ENCODE assay signal across 19 cellular contexts in genomic region chr7:18535811-18536413, GRCh38. TPM values are rescaled to one million over a fixed set of nuclear protein-coding genes. Genes with fewer than 3 reads are reported as not detected.
DNase-seq lines count a peak whose midpoint lies in the region; TF ChIP-seq lines count a peak whose summit lies in the region.
"Had no signal": no experiment of that assay in that cellular context is flagged by ENCODE, and none has a peak within 500 bp of the region (broad histone marks: within the 10 kb centered on the region; RNA-seq: fewer than 3 reads in every experiment).

No MANE protein-coding gene starts in this region.

- no peaks in the 10 kb centered on the region for H3K9me3 ChIP-seq in skeletal muscle tissue (ENCODE audit: control insufficient read depth in 3 of 3, low read length in 3 of 3)
- no peaks in the 10 kb centered on the region for H3K9me3 ChIP-seq in spleen
- H3K9me3 ChIP-seq: tibial nerve had no signal

- H3K4me1 ChIP-seq in skeletal muscle tissue (ENCODE audit: control insufficient read depth in 3 of 3, insufficient read depth in 3 of 3, low read length in 3 of 3) (peaks cover 7 to 22% (median 21%) of the 10 kb centered on the region in 3 donors), spleen (peaks cover 0 to 43% (median under 1%) of the 10 kb centered on the region in 6 donors)

- no peaks in the 10 kb centered on the region for H3K9me3 Mint-ChIP-seq in glutamatergic neuron (ENCODE audit: unreplicated experiment)
- H3K9me3 Mint-ChIP-seq: activated naive CD8-positive, alpha-beta T cell treated with anti-CD3 and anti-CD28 coated beads, Interleukin-2, amount 50 U/mL, for 24 hours; brain; mesothelial cell of epicardium; nephron progenitor cell; stimulated activated naive CD8-positive, alpha-beta T cell treated with anti-CD3 and anti-CD28 coated beads, Interleukin-15, amount 100 ng/mL, for 72 hours had no signal

- no peaks in the 10 kb centered on the region for H3K36me3 Mint-ChIP-seq in glutamatergic neuron (ENCODE audit: unreplicated experiment)
- H3K36me3 Mint-ChIP-seq: brain, mesothelial cell of epicardium, T-cell had no signal

- peaks cover 2% of the 10 kb centered on the region for H3K27me3 Mint-ChIP-seq in glutamatergic neuron (ENCODE audit: unreplicated experiment)
- H3K27me3 Mint-ChIP-seq: activated CD4-positive, alpha-beta T cell treated with anti-CD3 and anti-CD28 coated beads, Interleukin-2, amount 10 ng/mL, durations not matched to agents 24 days and 14 days; activated naive CD8-positive, alpha-beta T cell treated with anti-CD3 and anti-CD28 coated beads, Interleukin-2, amount 50 U/mL, for 24 hours; brain; stimulated activated naive CD8-positive, alpha-beta T cell treated with anti-CD3 and anti-CD28 coated beads, Interleukin-15, amount 100 ng/mL, for 72 hours; T-cell had no signal

- H3K4me1 Mint-ChIP-seq in glutamatergic neuron (ENCODE audit: low read depth, unreplicated experiment), result peaks cover 49% of the 10 kb centered on the region
- H3K4me1 Mint-ChIP-seq: T-cell had no signal

- H3K4me3 ChIP-seq in skeletal muscle tissue (ENCODE audit: low read length in 3 of 3), result no peak overlapping the region
- H3K4me3 ChIP-seq in spleen, result no peak overlapping the region
- H3K4me3 ChIP-seq: tibial nerve had no signal

- DNase-seq in EH (ENCODE audit: low read depth) (peak; percentile 29), LHCN-M2 (ENCODE audit: low read depth) (peak; percentile 41), glutamatergic neuron (no peak), spleen (no peak), MV-4-11 (lab: John Stamatoyannopoulos, UW) (no peak), CD1c-positive myeloid dendritic cell (ENCODE audit: extremely low spot score) (no peak)
- DNase-seq: activated CD4-positive, alpha-beta T cell treated with anti-CD3 and anti-CD28 coated beads, Interleukin-2, amount 10 ng/mL, durations not matched to agents 24 days and 14 days; activated effector memory CD4-positive, alpha-beta T cell treated with Interleukin-2 at 50 U/mL for 16 hours; activated naive CD8-positive, alpha-beta T cell treated with anti-CD3 and anti-CD28 coated beads, Interleukin-2, amount 50 U/mL, for 24 hours; Kasumi-1; NCI-H524 treated with DMSO at 0.1 percent for 48 hours; nephron progenitor cell; stimulated activated CD4-positive, alpha-beta T cell treated with anti-CD3 and anti-CD28 coated beads, Interleukin-2, amount 100 ng/mL, for 48 hours; stimulated activated naive CD8-positive, alpha-beta T cell treated with anti-CD3 and anti-CD28 coated beads, Interleukin-15, amount 100 ng/mL, for 72 hours; T-cell had no signal

- H3K9ac ChIP-seq in skeletal muscle tissue (ENCODE audit: low read depth in 1 of 3, low read length in 3 of 3), result no peak overlapping the region

- TF ChIP-seq POLR2A in spleen (IDR thresholded peaks at IDR 0.05), result no peak

- H3K27ac ChIP-seq in skeletal muscle tissue (ENCODE audit: low read depth, low read length), result peak overlapping the region; percentile 37
- H3K27ac ChIP-seq in spleen, result no peak overlapping the region
- H3K27ac ChIP-seq: tibial nerve had no signal

- H3K27me3 ChIP-seq in skeletal muscle tissue (ENCODE audit: control insufficient read depth in 3 of 3, insufficient read depth in 3 of 3, low read length in 3 of 3), result no peaks in the 10 kb centered on the region
- H3K27me3 ChIP-seq in spleen (replicated peaks in 1 of 7), result no peaks in the 10 kb centered on the region
- H3K27me3 ChIP-seq: tibial nerve had no signal

- peak overlapping the region; percentile 9 for H3K4me3 Mint-ChIP-seq in glutamatergic neuron (ENCODE audit: unreplicated experiment)
- H3K4me3 Mint-ChIP-seq: activated CD4-positive, alpha-beta T cell treated with anti-CD3 and anti-CD28 coated beads, Interleukin-2, amount 10 ng/mL, durations not matched to agents 24 days and 14 days; activated naive CD8-positive, alpha-beta T cell treated with anti-CD3 and anti-CD28 coated beads, Interleukin-2, amount 50 U/mL, for 24 hours; brain; mesothelial cell of epicardium; nephron progenitor cell; stimulated activated naive CD8-positive, alpha-beta T cell treated with anti-CD3 and anti-CD28 coated beads, Interleukin-15, amount 100 ng/mL, for 72 hours; T-cell had no signal

- no peaks in the 10 kb centered on the region for H3K36me3 ChIP-seq in skeletal muscle tissue (ENCODE audit: control insufficient read depth in 3 of 3, insufficient read depth in 3 of 3, low read length in 3 of 3)
- H3K36me3 ChIP-seq in spleen, result no peaks in the 10 kb centered on the region
- H3K36me3 ChIP-seq: tibial nerve had no signal

- TF ChIP-seq CTCF in glutamatergic neuron (IDR thresholded peaks at IDR 0.05; ENCODE audit: partially characterized antibody, unreplicated experiment), result no peak
- TF ChIP-seq CTCF in spleen (IDR thresholded peaks at IDR 0.05 in 8 of 11, conservative IDR thresholded peaks at IDR 0.05 in 3 of 11), result no peak

- H3K27ac Mint-ChIP-seq in glutamatergic neuron (ENCODE audit: unreplicated experiment), result peak overlapping the region; percentile 45
- H3K27ac Mint-ChIP-seq: activated CD4-positive, alpha-beta T cell treated with anti-CD3 and anti-CD28 coated beads, Interleukin-2, amount 10 ng/mL, durations not matched to agents 24 days and 14 days; activated naive CD8-positive, alpha-beta T cell treated with anti-CD3 and anti-CD28 coated beads, Interleukin-2, amount 50 U/mL, for 24 hours; mesothelial cell of epicardium; nephron progenitor cell; stimulated activated naive CD8-positive, alpha-beta T cell treated with anti-CD3 and anti-CD28 coated beads, Interleukin-15, amount 100 ng/mL, for 72 hours; T-cell had no signal

- intact Hi-C loops in spleen (cut with DNase I; ENCODE audit: low total_unique reads), result no loop called here

- 80 to 88% (median 85%) methylated on average over 2 of the region's 2 CpGs for WGBS in spleen, 5 donors

RNA-seq across cellular contexts. Expression of gene HDAC9, which starts 40.4 kb away (rescaled TPM):
- total RNA-seq in LHCN-M2 (2014; rRNA removed) (7.1 and 16.5 TPM in 2 replicates), glutamatergic neuron (ENCODE audit: unreplicated experiment) (94.8 TPM), skeletal muscle tissue (52.7 TPM), spleen (100 to 1,000 TPM in 1 of 7 donors, 10 to 100 TPM in 6; 62.2 to 100 (median 73.4) TPM)
- polyA plus RNA-seq in LHCN-M2 (2012), result 13.0 TPM
- 10 to 100 TPM; 15.9 to 18.9 (median 18.9) TPM for polyA plus RNA-seq in spleen

Comparison
In these comparisons a context has a peak if more than half of its experiments do, and no peak if none do; other contexts are left out.
1. DNase-seq: peak in EH (single experiment) and LHCN-M2 (single experiment); none in glutamatergic neuron (single experiment), spleen (single experiment), MV-4-11 (single experiment) and CD1c-positive myeloid dendritic cell (single experiment).